In genomic region chr3:23760325-23760724, GRCh38 we compare ENCODE assay signal across 12 cellular contexts. TPM values are rescaled to one million over a fixed set of nuclear protein-coding genes. Genes with fewer than 3 reads are reported as not detected.
A peak's percentile ranks its signal among the peaks of the same experiment; 100 is the strongest.
DNase-seq lines count a peak whose midpoint lies in the region; ATAC-seq and TF ChIP-seq lines count a peak whose summit lies in the region.
"Had no signal": no experiment of that assay in that cellular context is flagged by ENCODE, and none has a peak within 500 bp of the region (broad histone marks: within the 10 kb centered on the region; RNA-seq: fewer than 3 reads in every experiment).

No MANE protein-coding gene starts in this region.

- H3K27ac Mint-ChIP-seq in natural killer cell: peak overlapping the region in 1 of 2 donors; percentile 37

- H3K4me3 ChIP-seq in Loucy (ENCODE audit: low read length, poor library complexity, severe bottlenecking): peak overlapping the region; percentile 44
- H3K4me3 ChIP-seq in sigmoid colon: no peak overlapping the region
- H3K4me3 ChIP-seq: right atrium auricular region had no signal

- no peaks in the 10 kb centered on the region for H3K9me3 ChIP-seq in Loucy (ENCODE audit: insufficient read depth, low read depth, low read length)
- no peaks in the 10 kb centered on the region for H3K9me3 ChIP-seq in sigmoid colon
- H3K9me3 ChIP-seq: right atrium auricular region had no signal

- H3K79me2 ChIP-seq in Loucy (ENCODE audit: insufficient read depth, low read length): no peaks in the 10 kb centered on the region

- H3K36me3 ChIP-seq in Loucy (ENCODE audit: insufficient read depth, low read length) (no peaks in the 10 kb centered on the region), sigmoid colon (no peaks in the 10 kb centered on the region)
- H3K36me3 ChIP-seq: right atrium auricular region had no signal

- DNase-seq in natural killer cell: no peak
- no peak for DNase-seq in sigmoid colon
- no peak for DNase-seq in DMS53 (lab: John Stamatoyannopoulos, UW)
- no peak for DNase-seq in NCI-H2081 treated with DMSO at 0.1 percent for 48 hours (lab: John Stamatoyannopoulos, UW)
- DNase-seq: dermis blood vessel endothelial cell, NCI-H187 had no signal

- H2AFZ ChIP-seq in Loucy (ENCODE audit: low read length): peak overlapping the region; percentile 74

- H3K4me1 Mint-ChIP-seq in natural killer cell: peaks cover 44 to 47% of the 10 kb centered on the region in 2 donors

- peaks cover 17% of the 10 kb centered on the region for H3F3A ChIP-seq in Loucy (ENCODE audit: low read depth)

- TF ChIP-seq CTCF in Loucy (conservative IDR thresholded peaks at IDR 0.05; ENCODE audit: low read length) (peak; percentile 63), natural killer cell (IDR thresholded peaks at IDR 0.05) (no peak), sigmoid colon (IDR thresholded peaks at IDR 0.05) (no peak)

- 94 to 97% methylated on average over 3 of the region's 3 CpGs for WGBS in sigmoid colon, 2 donors

- H3K4me2 ChIP-seq in Loucy (ENCODE audit: low read depth, low read length, poor library complexity, severe bottlenecking): peak overlapping the region; percentile 81

- H3K9ac ChIP-seq in Loucy (ENCODE audit: low read depth, low read length, poor library complexity, severe bottlenecking): peak overlapping the region; percentile 71

- H3K9me3 Mint-ChIP-seq in natural killer cell: no peaks in the 10 kb centered on the region

- H3K36me3 Mint-ChIP-seq in natural killer cell: no peaks in the 10 kb centered on the region

- H3K27me3 ChIP-seq in Loucy (ENCODE audit: insufficient read depth, low read length, poor library complexity, severe bottlenecking) (no peaks in the 10 kb centered on the region), sigmoid colon (no peaks in the 10 kb centered on the region)
- H3K27me3 ChIP-seq: right atrium auricular region had no signal

- H4K20me1 ChIP-seq in Loucy (ENCODE audit: insufficient read depth, low read length, poor library complexity, severe bottlenecking): no peaks in the 10 kb centered on the region

- no peak for TF ChIP-seq EP300 in sigmoid colon (IDR thresholded peaks at IDR 0.05)

- H3K27me3 Mint-ChIP-seq in natural killer cell (ENCODE audit: low read depth in 2 of 2): no peaks in the 10 kb centered on the region

- H3K9me2 ChIP-seq in Loucy (replicated peaks; ENCODE audit: low read depth, low read length): no peaks in the 10 kb centered on the region

- ATAC-seq in GM18867 (IDR thresholded peaks at IDR 0.05; ENCODE audit: unreplicated experiment) (peak; percentile 15), GM21825 (IDR thresholded peaks at IDR 0.05; ENCODE audit: unreplicated experiment) (peak; percentile 10), natural killer cell (peak in 1 of 3 donors; percentile 4), HG03565 (IDR thresholded peaks at IDR 0.05; ENCODE audit: unreplicated experiment) (no peak)
- ATAC-seq: Panc1 had no signal

- no peak for TF ChIP-seq POLR2A in sigmoid colon (IDR thresholded peaks at IDR 0.05)

- H3K27ac ChIP-seq in sigmoid colon: no peak overlapping the region
- H3K27ac ChIP-seq: right atrium auricular region had no signal

- H3K4me1 ChIP-seq in Loucy (ENCODE audit: insufficient read depth, low read length, poor library complexity, severe bottlenecking): peaks cover 42% of the 10 kb centered on the region
- peaks cover 0 to 28% (median 8%) of the 10 kb centered on the region in 4 donors for H3K4me1 ChIP-seq in sigmoid colon

- intact Hi-C loops in natural killer cell (cut with micrococcal nuclease) (no loop called here), sigmoid colon (cut with DNase I) (no loop called here)

- peak overlapping the region; percentile 53 for H3K4me3 Mint-ChIP-seq in natural killer cell

RNA-seq across cellular contexts. Expression of gene UBE2E1, which starts 45.4 kb away (rescaled TPM):
- 10 to 100 TPM; 80.0 to 89.5 (median 86.9) TPM for total RNA-seq in natural killer cell
- total RNA-seq in sigmoid colon: 100 to 1,000 TPM in 2 of 4 donors, 10 to 100 TPM in 2; 61.4 to 145 (median 104) TPM
- 100 to 1,000 TPM in 1 of 3 donors, 10 to 100 TPM in 2; 78.7 to 108 (median 95.3) TPM for polyA plus RNA-seq in sigmoid colon
